Comparison of ENCODE assay signal across 26 cellular contexts in genomic region chr3:13495351-13495813, GRCh38. TPM values are rescaled to one million over a fixed set of nuclear protein-coding genes. Genes with fewer than 3 reads are reported as not detected.
DNase-seq lines count a peak whose midpoint lies in the region; ATAC-seq, FAIRE-seq and TF ChIP-seq lines count a peak whose summit lies in the region.
"Had no signal": no experiment of that assay in that cellular context is flagged by ENCODE, and none has a peak within 500 bp of the region (broad histone marks: within the 10 kb centered on the region; RNA-seq: fewer than 3 reads in every experiment).

No MANE protein-coding gene starts in this region.

- H3K27me3 ChIP-seq in left ventricle myocardium inferior (ENCODE audit: low read depth) = no peaks in the 10 kb centered on the region
- H3K27me3 ChIP-seq in right atrium auricular region = no peaks in the 10 kb centered on the region
- no peaks in the 10 kb centered on the region for H3K27me3 ChIP-seq in bronchial epithelial cell (ENCODE audit: control insufficient read depth, insufficient read depth, low read length)
- H3K27me3 ChIP-seq in right lobe of liver = no peaks in the 10 kb centered on the region
- H3K27me3 ChIP-seq: esophagus muscularis mucosa, upper lobe of left lung had no signal

- no peak for TF ChIP-seq POLR2A in right lobe of liver (IDR thresholded peaks at IDR 0.05)

- intact Hi-C loops in left ventricle myocardium inferior (cut with micrococcal nuclease) (no loop called here), right lobe of liver (cut with DNase I) (loop anchor here (5.0 kb wide), 1 partner anchor 152 kb away; no protein-coding TSS in a partner anchor)

- H3K9me3 ChIP-seq in left ventricle myocardium inferior (replicated peaks) (peaks cover 3% of the 10 kb centered on the region), right atrium auricular region (peaks cover 0 to 1% of the 10 kb centered on the region in 2 donors), right lobe of liver (no peaks in the 10 kb centered on the region)
- H3K9me3 ChIP-seq: esophagus muscularis mucosa, psoas muscle, upper lobe of left lung had no signal

- DNase-seq in left ventricle myocardium inferior (peak; percentile 6), right atrium auricular region (ENCODE audit: low spot score) (no peak), bronchial epithelial cell (ENCODE audit: low read depth) (no peak), right lobe of liver (peak in 2 of 3 donors; percentile 9 to 27), cerebellar nuclear complex (lab: John Stamatoyannopoulos, UW) (no peak), cerebellar cortex (ENCODE audit: low spot score) (no peak), mesenteric fat pad (ENCODE audit: low spot score) (no peak)
- DNase-seq: activated CD4-positive, alpha-beta T cell treated with anti-CD3 and anti-CD28 coated beads for 48 hours; amniotic stem cell; CD4-positive, alpha-beta T cell; DMS79 treated with DMSO at 0.1 percent for 48 hours; endodermal cell; foreskin fibroblast; GDM1; NCI-H1048; NCI-H1694; NCI-H446 treated with DMSO at 0.1 percent for 48 hours; stimulated activated CD4-positive, alpha-beta T cell treated with anti-CD3 and anti-CD28 coated beads, Interleukin-4, amount 100 ng/mL, for 24 hours; T-helper 2 cell; upper lobe of left lung had no signal

- FAIRE-seq in bronchial epithelial cell (lab: Jason Lieb, UNC) = peak; percentile 7
- FAIRE-seq: A204.1, islet of Langerhans had no signal

- peaks cover 8% of the 10 kb centered on the region for H3K36me3 ChIP-seq in left ventricle myocardium inferior
- no peaks in the 10 kb centered on the region for H3K36me3 ChIP-seq in right atrium auricular region
- no peaks in the 10 kb centered on the region for H3K36me3 ChIP-seq in bronchial epithelial cell (ENCODE audit: control insufficient read depth, insufficient read depth, low read length)
- no peaks in the 10 kb centered on the region for H3K36me3 ChIP-seq in right lobe of liver

- H3K4me3 ChIP-seq in left ventricle myocardium inferior (no peak overlapping the region), right atrium auricular region (no peak overlapping the region), bronchial epithelial cell (ENCODE audit: low read depth, low read length) (no peak overlapping the region), right lobe of liver (no peak overlapping the region)
- H3K4me3 ChIP-seq: esophagus muscularis mucosa, psoas muscle, upper lobe of left lung had no signal

- H3K4me1 ChIP-seq in left ventricle myocardium inferior (peaks cover 22% of the 10 kb centered on the region), right atrium auricular region (peaks cover 0 to 20% of the 10 kb centered on the region in 2 donors), right lobe of liver (peaks cover 0 to 4% (median 0%) of the 10 kb centered on the region in 4 donors)

- 74% methylated on average over 3 of the region's 3 CpGs for WGBS in right lobe of liver (ENCODE audit: insufficient coverage, low coverage, low lambda C conversion rate, missing lambda C conversion rate)

- TF ChIP-seq CTCF in left ventricle myocardium inferior (IDR thresholded peaks at IDR 0.05; ENCODE audit: borderline replicate concordance) = no peak
- TF ChIP-seq CTCF in right atrium auricular region (IDR thresholded peaks at IDR 0.05) = no peak
- TF ChIP-seq CTCF in bronchial epithelial cell (IDR thresholded peaks at IDR 0.05; ENCODE audit: insufficient read depth, low read length, severe bottlenecking) = no peak
- no peak for TF ChIP-seq CTCF in right lobe of liver (IDR thresholded peaks at IDR 0.05)

- H3K27ac ChIP-seq in left ventricle myocardium inferior (replicated peaks) (no peak overlapping the region), right atrium auricular region (no peak overlapping the region), right lobe of liver (no peak overlapping the region)
- H3K27ac ChIP-seq: esophagus muscularis mucosa, psoas muscle, upper lobe of left lung had no signal

- ATAC-seq in right lobe of liver (no peak), HG02938 (IDR thresholded peaks at IDR 0.05; ENCODE audit: unreplicated experiment) (no peak)
- ATAC-seq: naive thymus-derived CD8-positive, alpha-beta T cell had no signal

RNA-seq across cellular contexts. Expression of gene HDAC11, which starts 15.3 kb away (rescaled TPM):
- total RNA-seq in left ventricle myocardium inferior (34.3 TPM), right atrium auricular region (10 to 100 TPM; 30.6 to 30.7 TPM), bronchial epithelial cell (19.7 and 26.6 TPM in 2 replicates), right lobe of liver (10 to 100 TPM in 1 of 6 experiments, 1 to 10 TPM in 5; 2.2 to 10.8 (median 5.0) TPM), mesenteric fat pad (7.9 TPM)

RNA-seq across cellular contexts. Expression of gene FBLN2, which starts 53.5 kb away (rescaled TPM):
- 56.7 TPM for total RNA-seq in left ventricle myocardium inferior
- 100 to 1,000 TPM; 122 to 185 TPM for total RNA-seq in right atrium auricular region
- 3.8 and 4.7 TPM in 2 replicates for total RNA-seq in bronchial epithelial cell
- total RNA-seq in right lobe of liver = 1 to 10 TPM; 1.9 to 4.0 (median 2.7) TPM
- total RNA-seq in mesenteric fat pad = 269 TPM

Comparison
In these comparisons a context has a peak if more than half of its experiments do, and no peak if none do; other contexts are left out.
1. DNase-seq: peak in left ventricle myocardium inferior (single experiment) and right lobe of liver (2 of 3); none in right atrium auricular region (single experiment), bronchial epithelial cell (single experiment), cerebellar nuclear complex (0 of 2), cerebellar cortex (single experiment) and mesenteric fat pad (single experiment).
2. RNA of gene FBLN2, which starts 53.5 kb away (total RNA-seq): 269 TPM in mesenteric fat pad (single experiment), 122 to 185 TPM in right atrium auricular region and 56.7 TPM in left ventricle myocardium inferior (single experiment); 3.8 to 4.7 TPM in bronchial epithelial cell and 1.9 to 4.0 TPM in right lobe of liver; every median in the first group is over 10 times any median in the second.